8 cellular contexts compared by ENCODE assay signal in genomic region chr1:44924835-44925464, GRCh38.
DNase-seq lines count a peak whose midpoint lies in the region; ATAC-seq, FAIRE-seq and TF ChIP-seq lines count a peak whose summit lies in the region.

No MANE protein-coding gene starts in this region.

- peak; percentile 44; the same call in 1 of the 2 replicates for TF ChIP-seq CTCF in GM12875 (IDR thresholded peaks at IDR 0.05; ENCODE audit: borderline replicate concordance, insufficient read depth, low read depth, low read length)
- peak; percentile 54 for TF ChIP-seq CTCF in foreskin keratinocyte (conservative IDR thresholded peaks at IDR 0.05)

- in situ Hi-C loops in SK-MEL-5 (cut with HindIII; ENCODE audit: low pct_unique_long_range_greater_than_20kb, low sequenced_read_pairs): no loop called here

- H3K4me3 ChIP-seq in GM12875 (ENCODE audit: low read depth, low read length): no peak overlapping the region

- peak; percentile 43 for FAIRE-seq in A204.1 (lab: Jason Lieb, UNC)

- peaks cover 15% of the 10 kb centered on the region for H3K4me1 ChIP-seq in foreskin keratinocyte

- H3K27me3 ChIP-seq in foreskin keratinocyte: no peaks in the 10 kb centered on the region

- no peak overlapping the region for H3K27ac ChIP-seq in foreskin keratinocyte

- DNase-seq in SK-MEL-5 (ENCODE audit: low read depth, low spot score) (peak; percentile 76), foreskin keratinocyte (peak; percentile 50 to 74), T1000 (lab: John Stamatoyannopoulos, UW) (no peak)

- peak; percentile 80 for ATAC-seq in foreskin keratinocyte
- no peak for ATAC-seq in HG03095 (IDR thresholded peaks at IDR 0.05; ENCODE audit: unreplicated experiment)
- ATAC-seq in HG02759 (IDR thresholded peaks at IDR 0.05; ENCODE audit: unreplicated experiment): no peak
- no peak for ATAC-seq in GM21528 (IDR thresholded peaks at IDR 0.05; ENCODE audit: low FRiP score, unreplicated experiment)
